In genomic region chr3:70856414-70857162, GRCh38 we compare ENCODE assay signal across 14 cellular contexts.
DNase-seq lines count a peak whose midpoint lies in the region; ATAC-seq, FAIRE-seq and TF ChIP-seq lines count a peak whose summit lies in the region.
"Had no signal": no experiment of that assay in that cellular context is flagged by ENCODE, and none has a peak within 500 bp of the region (broad histone marks: within the 10 kb centered on the region; RNA-seq: fewer than 3 reads in every experiment).

No MANE protein-coding gene starts in this region.

- H3K27ac ChIP-seq in A549, result peak overlapping the region; percentile 1 to 71; a peak in 4 of 6 replicates
- H3K27ac ChIP-seq: spleen, upper lobe of right lung had no signal

- POLR2A ChIA-PET in A549 (lab: Yijun Ruan, JAX), result interaction anchor here (0.7 kb wide), 1 partner anchor 629 kb away, joined by 3 read pairs; no protein-coding TSS in a partner anchor

- TF ChIP-seq POLR2A in A549 (IDR thresholded peaks at IDR 0.05; ENCODE audit: low read length), result no peak

- TF ChIP-seq RAD21 in A549 (conservative IDR thresholded peaks at IDR 0.05 in 1 of 2, IDR thresholded peaks at IDR 0.05 in 1 of 2), result no peak

- CTCF ChIA-PET in A549 (lab: Yijun Ruan, JAX), result interaction anchor here (0.6 kb wide), 1 partner anchor 385 kb away, joined by 3 read pairs; no protein-coding TSS in a partner anchor

- peak overlapping the region; percentile 40 for H3K4me2 ChIP-seq in A549

- TF ChIP-seq CTCF in A549 (IDR thresholded peaks at IDR 0.05), result no peak

- FAIRE-seq in A549 (lab: Jason Lieb, UNC), result no peak
- FAIRE-seq: islet of Langerhans had no signal

- peaks cover 32% of the 10 kb centered on the region for H3K4me1 ChIP-seq in A549
- H3K4me1 ChIP-seq: spleen had no signal

- DNase-seq in A549 (ENCODE audit: low read depth in 1 of 2, low spot score in 1 of 2) (peak; percentile 9 to 69), HS-5 (ENCODE audit: low read depth) (peak; percentile 79), dermis blood vessel endothelial cell (peak; percentile 60), NCI-H187 (lab: John Stamatoyannopoulos, UW) (no peak), SW 1271 (lab: John Stamatoyannopoulos, UW) (no peak)
- no peak for DNase-seq in stimulated activated naive CD4-positive, alpha-beta T cell (lab: John Stamatoyannopoulos, UW)
- DNase-seq: GOT3, NCI-H2081, spleen, T1000, upper lobe of right lung had no signal

- H3K9me3 ChIP-seq in A549, result no peaks in the 10 kb centered on the region
- H3K9me3 ChIP-seq: spleen, upper lobe of right lung had no signal

- 43% methylated on average over 7 of the region's 7 CpGs for WGBS in A549 (ENCODE audit: missing lambda C conversion rate)

- ATAC-seq in A549, result peak; percentile 85 to 86; a peak in 5 of 6 replicates
- peak; percentile 67 for ATAC-seq in GM18909 (IDR thresholded peaks at IDR 0.05; ENCODE audit: poor library complexity, unreplicated experiment)
- no peak for ATAC-seq in HG02852 (IDR thresholded peaks at IDR 0.05; ENCODE audit: unreplicated experiment)
- ATAC-seq: upper lobe of right lung had no signal

- peak; percentile 36 to 51; a peak in 2 of 5 replicates for TF ChIP-seq EP300 in A549 (IDR thresholded peaks at IDR 0.05)

- no peak overlapping the region for H3K4me3 ChIP-seq in A549
- H3K4me3 ChIP-seq: spleen, upper lobe of right lung had no signal

TF ChIP-seq in A549, 52 proteins besides CTCF, POLR2A, EP300 and RAD21:
- TF ChIP-seq RARB (CRISPR knock-in tag; IDR thresholded peaks at IDR 0.05), result no peak
- TF ChIP-seq FOSL2 (IDR thresholded peaks at IDR 0.05), result peak; percentile 52; the same call in 1 of the 2 replicates
- TF ChIP-seq FOSL2 (CRISPR knock-in tag; IDR thresholded peaks at IDR 0.05), result peak; percentile 76
- TF ChIP-seq HMGXB4 (CRISPR knock-in tag; IDR thresholded peaks at IDR 0.05; ENCODE audit: borderline replicate concordance), result no peak
- TF ChIP-seq FOXS1 (CRISPR knock-in tag; IDR thresholded peaks at IDR 0.05), result no peak
- TF ChIP-seq NPAS2 (CRISPR knock-in tag; IDR thresholded peaks at IDR 0.05; ENCODE audit: borderline replicate concordance), result no peak
- no peak for TF ChIP-seq HOXA7 (CRISPR knock-in tag; IDR thresholded peaks at IDR 0.05)
- peak; percentile 70 for TF ChIP-seq JUNB (IDR thresholded peaks at IDR 0.05)
- no peak for TF ChIP-seq E2F6 (IDR thresholded peaks at IDR 0.05; ENCODE audit: borderline replicate concordance, low read depth)
- peak; percentile 47; the same call in 1 of the 2 replicates for TF ChIP-seq GATA3 (IDR thresholded peaks at IDR 0.05; ENCODE audit: borderline replicate concordance)
- TF ChIP-seq POLR2AphosphoS2 (conservative IDR thresholded peaks at IDR 0.05; ENCODE audit: low read length), result no peak
- TF ChIP-seq MAFK (IDR thresholded peaks at IDR 0.05; ENCODE audit: partially characterized antibody), result peak; percentile 76
- TF ChIP-seq ZC3H11A (IDR thresholded peaks at IDR 0.05), result no peak
- no peak for TF ChIP-seq FOSB (CRISPR knock-in tag; IDR thresholded peaks at IDR 0.05)
- TF ChIP-seq ZFP36 (IDR thresholded peaks at IDR 0.05; ENCODE audit: borderline replicate concordance, partially characterized antibody), result no peak
- TF ChIP-seq MAZ (IDR thresholded peaks at IDR 0.05; ENCODE audit: borderline replicate concordance, low read depth, low read length), result no peak
- no peak for TF ChIP-seq HOXB13 (CRISPR knock-in tag; IDR thresholded peaks at IDR 0.05; ENCODE audit: low read depth)
- TF ChIP-seq CEBPB (IDR thresholded peaks at IDR 0.05), result no peak
- no peak for TF ChIP-seq NR3C1 (IDR thresholded peaks at IDR 0.05)
- TF ChIP-seq HOXB5 (CRISPR knock-in tag; IDR thresholded peaks at IDR 0.05), result no peak
- TF ChIP-seq BCL3 (IDR thresholded peaks at IDR 0.05), result no peak
- no peak for TF ChIP-seq TP53 (CRISPR knock-in tag; IDR thresholded peaks at IDR 0.05)
- no peak for TF ChIP-seq RCOR1 (IDR thresholded peaks at IDR 0.05; ENCODE audit: low read depth, low read length)
- TF ChIP-seq, protein P1, sequence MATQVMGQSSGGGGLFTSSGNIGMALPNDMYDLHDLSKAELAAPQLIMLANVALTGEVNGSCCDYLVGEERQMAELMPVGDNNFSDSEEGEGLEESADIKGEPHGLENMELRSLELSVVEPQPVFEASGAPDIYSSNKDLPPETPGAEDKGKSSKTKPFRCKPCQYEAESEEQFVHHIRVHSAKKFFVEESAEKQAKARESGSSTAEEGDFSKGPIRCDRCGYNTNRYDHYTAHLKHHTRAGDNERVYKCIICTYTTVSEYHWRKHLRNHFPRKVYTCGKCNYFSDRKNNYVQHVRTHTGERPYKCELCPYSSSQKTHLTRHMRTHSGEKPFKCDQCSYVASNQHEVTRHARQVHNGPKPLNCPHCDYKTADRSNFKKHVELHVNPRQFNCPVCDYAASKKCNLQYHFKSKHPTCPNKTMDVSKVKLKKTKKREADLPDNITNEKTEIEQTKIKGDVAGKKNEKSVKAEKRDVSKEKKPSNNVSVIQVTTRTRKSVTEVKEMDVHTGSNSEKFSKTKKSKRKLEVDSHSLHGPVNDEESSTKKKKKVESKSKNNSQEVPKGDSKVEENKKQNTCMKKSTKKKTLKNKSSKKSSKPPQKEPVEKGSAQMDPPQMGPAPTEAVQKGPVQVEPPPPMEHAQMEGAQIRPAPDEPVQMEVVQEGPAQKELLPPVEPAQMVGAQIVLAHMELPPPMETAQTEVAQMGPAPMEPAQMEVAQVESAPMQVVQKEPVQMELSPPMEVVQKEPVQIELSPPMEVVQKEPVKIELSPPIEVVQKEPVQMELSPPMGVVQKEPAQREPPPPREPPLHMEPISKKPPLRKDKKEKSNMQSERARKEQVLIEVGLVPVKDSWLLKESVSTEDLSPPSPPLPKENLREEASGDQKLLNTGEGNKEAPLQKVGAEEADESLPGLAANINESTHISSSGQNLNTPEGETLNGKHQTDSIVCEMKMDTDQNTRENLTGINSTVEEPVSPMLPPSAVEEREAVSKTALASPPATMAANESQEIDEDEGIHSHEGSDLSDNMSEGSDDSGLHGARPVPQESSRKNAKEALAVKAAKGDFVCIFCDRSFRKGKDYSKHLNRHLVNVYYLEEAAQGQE (IDR thresholded peaks at IDR 0.05), result no peak
- no peak for TF ChIP-seq BHLHE40 (IDR thresholded peaks at IDR 0.05; ENCODE audit: low read depth, low read length)
- no peak for TF ChIP-seq RNF2 (IDR thresholded peaks at IDR 0.05; ENCODE audit: borderline replicate concordance, low read depth)
- TF ChIP-seq CHD2 (IDR thresholded peaks at IDR 0.05; ENCODE audit: low read length, partially characterized antibody), result no peak
- no peak for TF ChIP-seq EHMT2 (IDR thresholded peaks at IDR 0.05; ENCODE audit: low read depth)

Comparison
In these comparisons a context has a peak if more than half of its experiments do, and no peak if none do; other contexts are left out.
1. DNase-seq: peak in A549 (2 of 2), HS-5 (single experiment) and dermis blood vessel endothelial cell (single experiment); none in stimulated activated naive CD4-positive, alpha-beta T cell (0 of 6), NCI-H187 (0 of 2) and SW 1271 (0 of 2).